Comparison of ENCODE assay signal across 8 cellular contexts in the genomic region with DNA sequence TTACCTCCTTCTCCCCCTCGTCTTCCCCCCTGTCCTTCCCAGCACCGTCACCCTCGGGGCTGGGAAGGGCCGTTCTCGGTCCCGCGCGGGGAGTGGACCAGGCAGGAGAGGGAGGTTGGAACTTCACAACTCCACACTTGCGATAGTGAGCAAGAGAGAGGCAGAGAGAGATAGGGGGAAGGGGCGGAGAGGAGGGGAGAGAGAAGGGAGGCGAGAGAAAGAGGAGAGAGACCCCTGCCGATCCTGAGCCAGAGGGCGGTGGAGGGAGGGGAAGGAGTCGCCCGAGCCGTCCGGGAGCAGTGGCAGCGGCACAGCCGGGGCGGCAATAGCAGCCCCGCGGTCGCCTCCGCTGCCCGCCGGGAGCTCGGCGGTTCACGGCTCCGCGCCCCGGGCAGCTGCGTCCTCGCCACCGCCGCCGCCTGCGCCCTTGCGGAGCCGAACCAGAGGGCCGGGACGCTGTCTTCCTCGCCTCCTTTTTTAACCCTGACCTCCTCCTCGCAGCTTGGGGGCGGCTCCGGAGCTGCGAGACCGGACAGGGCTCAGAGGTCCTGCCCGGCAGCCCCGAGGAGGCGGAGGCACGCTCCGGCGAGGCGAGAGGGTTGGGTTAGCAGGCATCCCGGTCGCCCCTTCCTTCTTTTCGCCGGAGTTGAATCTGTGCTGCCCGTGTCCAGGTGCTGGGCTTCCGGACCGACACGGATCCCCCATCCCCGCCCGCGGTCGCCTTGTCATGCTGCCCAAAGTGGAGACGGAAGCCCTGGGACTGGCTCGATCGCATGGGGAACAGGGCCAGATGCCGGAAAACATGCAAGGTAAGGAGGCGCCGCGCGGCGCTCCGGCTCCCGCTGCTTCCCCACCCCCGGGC. TPM values are rescaled to one million over a fixed set of nuclear protein-coding genes. Genes with fewer than 3 reads are reported as not detected.
A peak's percentile ranks its signal among the peaks of the same experiment; 100 is the strongest.
DNase-seq lines count a peak whose midpoint lies in the region; ATAC-seq and TF ChIP-seq lines count a peak whose summit lies in the region.

No MANE protein-coding gene starts in this region.

- no peak overlapping the region for H2BK15ac ChIP-seq in mesendoderm (replicated peaks; ENCODE audit: low read depth)

- no peaks in the 10 kb centered on the region for H3K9me3 Mint-ChIP-seq in dendritic cell treated with granulocyte-macrophage colony-stimulating factor and Interleukin-4, amounts not matched to agents 40 ng/mL and 50 ng/mL, for 4 days

- peak overlapping the region; percentile 77 for H2AFZ ChIP-seq in ACC112 (ENCODE audit: low read length, unreplicated experiment)

- peaks cover 45% of the 10 kb centered on the region for H3K27me3 Mint-ChIP-seq in dendritic cell treated with granulocyte-macrophage colony-stimulating factor and Interleukin-4, amounts not matched to agents 40 ng/mL and 50 ng/mL, for 4 days

- DNase-seq in NT2/D1 (ENCODE audit: low read depth, low spot score) = no peak
- DNase-seq in mesendoderm = peak; percentile 88
- DNase-seq in vagina (ENCODE audit: extremely low spot score in 2 of 2) = no peak
- no peak for DNase-seq in putamen (ENCODE audit: low spot score)

- H3K27me3 ChIP-seq in ACC112 (ENCODE audit: insufficient read depth, low read length) (peaks cover 97% of the 10 kb centered on the region), NT2/D1 (ENCODE audit: insufficient read depth, insufficient read length) (peaks cover 98% of the 10 kb centered on the region), mesendoderm (ENCODE audit: insufficient read depth, low read length, poor library complexity) (peaks cover 48% of the 10 kb centered on the region), vagina (no peaks in the 10 kb centered on the region)

- H2BK120ac ChIP-seq in mesendoderm (ENCODE audit: low read depth, low read length) = no peak overlapping the region

- TF ChIP-seq POLR2A in vagina (IDR thresholded peaks at IDR 0.05) = no peak

- peak overlapping the region; percentile 90 for H3K23ac ChIP-seq in mesendoderm (ENCODE audit: low read length)

- H3K4ac ChIP-seq in mesendoderm (ENCODE audit: low read depth, low read length) = no peak overlapping the region

- H3K27ac Mint-ChIP-seq in dendritic cell treated with granulocyte-macrophage colony-stimulating factor and Interleukin-4, amounts not matched to agents 40 ng/mL and 50 ng/mL, for 4 days = no peak overlapping the region

- H3K18ac ChIP-seq in mesendoderm (ENCODE audit: low read length) = peak overlapping the region; percentile 4

- H3K4me1 Mint-ChIP-seq in dendritic cell treated with granulocyte-macrophage colony-stimulating factor and Interleukin-4, amounts not matched to agents 40 ng/mL and 50 ng/mL, for 4 days (ENCODE audit: low read depth) = peaks cover 51% of the 10 kb centered on the region

- H3K36me3 Mint-ChIP-seq in dendritic cell treated with granulocyte-macrophage colony-stimulating factor and Interleukin-4, amounts not matched to agents 40 ng/mL and 50 ng/mL, for 4 days (ENCODE audit: low read depth) = no peaks in the 10 kb centered on the region

- H3K79me1 ChIP-seq in mesendoderm (ENCODE audit: low read length) = no peaks in the 10 kb centered on the region

- no peak overlapping the region for H4K8ac ChIP-seq in mesendoderm (ENCODE audit: low read depth, low read length)

- H3K36me3 ChIP-seq in ACC112 (ENCODE audit: insufficient read depth, low read length) = no peaks in the 10 kb centered on the region
- no peaks in the 10 kb centered on the region for H3K36me3 ChIP-seq in NT2/D1 (ENCODE audit: insufficient read depth, insufficient read length, low read length)
- no peaks in the 10 kb centered on the region for H3K36me3 ChIP-seq in mesendoderm (ENCODE audit: control insufficient read depth, insufficient read depth, low read length)
- no peaks in the 10 kb centered on the region for H3K36me3 ChIP-seq in vagina

- no peak overlapping the region for H2BK5ac ChIP-seq in mesendoderm (ENCODE audit: low read length)

- H3K79me2 ChIP-seq in ACC112 (ENCODE audit: control insufficient read depth, insufficient read depth, low read length, unreplicated experiment) (no peaks in the 10 kb centered on the region), mesendoderm (ENCODE audit: control insufficient read depth, insufficient read depth, low read length) (no peaks in the 10 kb centered on the region)

- no peak for ATAC-seq in HG02885 (IDR thresholded peaks at IDR 0.05; ENCODE audit: poor library complexity, unreplicated experiment)

- H3K4me2 ChIP-seq in mesendoderm (ENCODE audit: low read length) = peak overlapping the region; percentile 100

- WGBS in mesendoderm (ENCODE audit: extremely low coverage, insufficient coverage, low lambda C conversion rate) = no CpG with 5 or more reads among the region's 79 CpGs

- H4K5ac ChIP-seq in mesendoderm (ENCODE audit: low read length) = no peak overlapping the region

- TF ChIP-seq CTCF in GM12875 (IDR thresholded peaks at IDR 0.05; ENCODE audit: borderline replicate concordance, insufficient read depth, low read depth, low read length) = no peak
- TF ChIP-seq CTCF in vagina (IDR thresholded peaks at IDR 0.05) = no peak

- peak overlapping the region; percentile 93 for H3K56ac ChIP-seq in mesendoderm (ENCODE audit: low read length)

- H3K4me1 ChIP-seq in ACC112 (ENCODE audit: control insufficient read depth, insufficient read depth, low read length, unreplicated experiment) (peaks cover 14% of the 10 kb centered on the region), NT2/D1 (ENCODE audit: insufficient read depth, insufficient read length) (peaks cover 14% of the 10 kb centered on the region), mesendoderm (ENCODE audit: control insufficient read depth, low read depth, low read length) (peaks cover 10% of the 10 kb centered on the region), vagina (peaks cover 53% of the 10 kb centered on the region)

- peak overlapping the region; percentile 85 for H3K9ac ChIP-seq in NT2/D1 (ENCODE audit: insufficient read length, low read depth)
- H3K9ac ChIP-seq in mesendoderm (ENCODE audit: low read length) = peak overlapping the region; percentile 74

- H3K27ac ChIP-seq in ACC112 (ENCODE audit: low read depth, low read length) = no peak overlapping the region
- H3K27ac ChIP-seq in mesendoderm (ENCODE audit: low read depth, low read length) = no peak overlapping the region
- H3K27ac ChIP-seq in vagina = peak overlapping the region; percentile 21

- H3K4me3 ChIP-seq in ACC112 (ENCODE audit: low read depth, low read length) = peak overlapping the region; percentile 79
- peak overlapping the region; percentile 46 for H3K4me3 ChIP-seq in GM12875 (ENCODE audit: low read depth, low read length)
- H3K4me3 ChIP-seq in NT2/D1 (ENCODE audit: insufficient read length, low read depth) = peak overlapping the region; percentile 67
- H3K4me3 ChIP-seq in mesendoderm (ENCODE audit: low read length) = peak overlapping the region; percentile 74
- peak overlapping the region; percentile 40 to 41 for H3K4me3 ChIP-seq in vagina

- H3K9me3 ChIP-seq in NT2/D1 (ENCODE audit: insufficient read depth, low read length) (no peaks in the 10 kb centered on the region), vagina (no peaks in the 10 kb centered on the region)

- no peak overlapping the region for H2AK5ac ChIP-seq in mesendoderm (ENCODE audit: low read length)

- intact Hi-C loops in dendritic cell treated with granulocyte-macrophage colony-stimulating factor and Interleukin-4, amounts not matched to agents 40 ng/mL and 50 ng/mL, for 4 days (cut with micrococcal nuclease) = loop anchor here (10.0 kb wide), 1 partner anchor 354 kb away; no protein-coding TSS in a partner anchor
- intact Hi-C loops in vagina (cut with DNase I) = no loop called here

- H3K4me3 Mint-ChIP-seq in dendritic cell treated with granulocyte-macrophage colony-stimulating factor and Interleukin-4, amounts not matched to agents 40 ng/mL and 50 ng/mL, for 4 days = peak overlapping the region; percentile 85

RNA-seq across cellular contexts. Expression of a gene that starts 11.7 kb away (rescaled TPM):
- 6.5 TPM for polyA plus RNA-seq in mesendoderm (2013, experiment 1 of 2)
- 6.7 TPM for polyA plus RNA-seq in mesendoderm (2013, experiment 2 of 2)
- total RNA-seq in vagina = 0.98 TPM
